ENCODE assay signal across 8 cellular contexts in genomic region chr9:135500525-135501260, GRCh38. TPM values are rescaled to one million over a fixed set of nuclear protein-coding genes. Genes with fewer than 3 reads are reported as not detected.
DNase-seq lines count a peak whose midpoint lies in the region; ATAC-seq and TF ChIP-seq lines count a peak whose summit lies in the region.

TSS of gene MRPS2 (plus strand) at chr9:135500682. CDS start at chr9:135500711, 29 bp downstream.

- peak within 1 kb of the TSS; percentile 80 for H3K27ac ChIP-seq in SJCRH30
- no peak within 1 kb of the TSS for H3K27ac ChIP-seq in neutrophil

- peaks cover 29% of the 10 kb centered on the region for H3K36me3 ChIP-seq in SJCRH30
- peaks cover 14% of the 10 kb centered on the region for H3K36me3 ChIP-seq in neutrophil

- H3K4me3 ChIP-seq in Jurkat, Clone E6-1 (ENCODE audit: low read length), result peak within 1 kb of the TSS; percentile 78
- H3K4me3 ChIP-seq in SJCRH30 (peak within 1 kb of the TSS; percentile 94), neutrophil (ENCODE audit: low read depth in 1 of 2, low read length in 1 of 2) (peak within 1 kb of the TSS; percentile 60 to 75)

- DNase-seq in DMS153 treated with DMSO at 0.1 percent for 48 hours (lab: John Stamatoyannopoulos, UW; ENCODE audit: unreplicated experiment) (peak; percentile 39), SJCRH30 (peak; percentile 91 to 92), foreskin melanocyte (peak; percentile 77)
- DNase-seq in Jurkat, Clone E6-1 (ENCODE audit: low read depth, low spot score), result peak; percentile 58
- peak; percentile 74 for DNase-seq in activated gamma-delta T cell treated with anti-CD3 and anti-CD28 coated beads, Interleukin-2, amount 50 U/mL, for 16 hours (ENCODE audit: low read depth)

- H3K4me1 ChIP-seq in SJCRH30 (peaks cover 10% of the 10 kb centered on the region; the same call in 1 of the 2 replicates), neutrophil (ENCODE audit: control insufficient read depth in 1 of 2, insufficient read depth in 1 of 2, low read depth in 1 of 2, low read length in 1 of 2) (peaks cover 19 to 22% of the 10 kb centered on the region in 2 experiments)

- peak; percentile 57 for TF ChIP-seq CTCF in neutrophil (IDR thresholded peaks at IDR 0.05)
- TF ChIP-seq CTCF in subcutaneous adipose tissue (IDR thresholded peaks at IDR 0.05; ENCODE audit: low read depth), result no peak

- H3K9me3 ChIP-seq in SJCRH30 (replicated peaks) (no peaks in the 10 kb centered on the region), neutrophil (no peaks in the 10 kb centered on the region)

- H3K27me3 ChIP-seq in SJCRH30, result peaks cover 11% of the 10 kb centered on the region
- peaks cover 15% of the 10 kb centered on the region for H3K27me3 ChIP-seq in neutrophil

- ATAC-seq in GM21529 (IDR thresholded peaks at IDR 0.05; ENCODE audit: unreplicated experiment), result peak; percentile 81

RNA-seq across cellular contexts. Expression of gene MRPS2, which starts in this region (rescaled TPM):
- polyA plus RNA-seq in Jurkat, Clone E6-1 (2012; ENCODE audit: insufficient read depth, insufficient read length), result 56.2 TPM
- 68.0 and 68.6 TPM in 2 replicates for total RNA-seq in SJCRH30 (2014; rRNA removed; shearing (Covaris generic))
- total RNA-seq in subcutaneous adipose tissue, result 10 to 100 TPM; 20.9 to 26.6 (median 23.3) TPM

Comparison
In these comparisons a context has a peak if more than half of its experiments do, and no peak if none do; other contexts are left out.
1. DNase-seq: peak in every context shown above with its lines; median percentile 92 in SJCRH30; 77 in foreskin melanocyte; 74 in activated gamma-delta T cell treated with anti-CD3 and anti-CD28 coated beads, Interleukin-2, amount 50 U/mL, for 16 hours; 58 in Jurkat, Clone E6-1; 39 in DMS153 treated with DMSO at 0.1 percent for 48 hours.